ENCODE assay signal across 17 cellular contexts in genomic region chr7:43511769-43512515, GRCh38.
DNase-seq lines count a peak whose midpoint lies in the region; ATAC-seq and TF ChIP-seq lines count a peak whose summit lies in the region.
"Had no signal": no experiment of that assay in that cellular context is flagged by ENCODE, and none has a peak within 500 bp of the region (broad histone marks: within the 10 kb centered on the region; RNA-seq: fewer than 3 reads in every experiment).

No MANE protein-coding gene starts in this region.

- H3K79me2 ChIP-seq in trophoblast cell (ENCODE audit: control insufficient read depth, insufficient read depth, low read length, poor library complexity): no peaks in the 10 kb centered on the region

- TF ChIP-seq CTCF in HEK293 (tag by site-specific recombination; IDR thresholded peaks at IDR 0.05) (no peak), left lung (IDR thresholded peaks at IDR 0.05) (no peak)
- TF ChIP-seq CTCF in activated CD8-positive, alpha-beta T cell treated with anti-CD3 and anti-CD28 coated beads for 36 hours (IDR thresholded peaks at IDR 0.05): no peak

- POLR2A ChIA-PET in HEK293 (lab: Yijun Ruan, JAX): interaction anchor here (0.9 kb wide), 1 partner anchor 71 kb away, joined by 3 read pairs; the partner anchor contains the start of gene STK17A
- POLR2A ChIA-PET in activated CD8-positive, alpha-beta T cell treated with anti-CD3 and anti-CD28 coated beads for 36 hours (lab: Charles Lee): interaction anchor here (1.1 kb wide), 1 partner anchor 218 kb away, joined by 5 read pairs; no protein-coding TSS in a partner anchor

- peaks cover 80% of the 10 kb centered on the region for H3K27me3 Mint-ChIP-seq in T-helper 17 cell
- peaks cover 10% of the 10 kb centered on the region for H3K27me3 Mint-ChIP-seq in activated CD8-positive, alpha-beta T cell treated with anti-CD3 and anti-CD28 coated beads for 36 hours

- no peak overlapping the region for H2BK120ac ChIP-seq in trophoblast cell (ENCODE audit: insufficient read depth, low read length, poor library complexity)

- intact Hi-C loops in activated CD8-positive, alpha-beta T cell treated with anti-CD3 and anti-CD28 coated beads for 36 hours (cut with micrococcal nuclease): no loop called here
- intact Hi-C loops in left lung (cut with DNase I): no loop called here

- CTCF ChIA-PET in HEK293 (lab: Yijun Ruan, JAX): interaction anchor here (1.1 kb wide), 1 partner anchor 71 kb away, joined by 4 read pairs; the partner anchor contains the start of gene STK17A
- CTCF ChIA-PET in activated CD8-positive, alpha-beta T cell treated with anti-CD3 and anti-CD28 coated beads for 36 hours (lab: Charles Lee): interaction anchor here (0.9 to 1.4 kb wide), 3 partner anchors 9 to 71 kb away, joined by 3 to 4 read pairs (median 4); partner anchors contain the start of gene STK17A

- H3K4me3 ChIP-seq in BLaER1 treated with 17β-estradiol and CSF1 and Interleukin-3, amounts not matched to agents 10 nM and 100 nM: no peak overlapping the region
- no peak overlapping the region for H3K4me3 ChIP-seq in HEK293 (ENCODE audit: low read depth, low read length)
- H3K4me3 ChIP-seq in trophoblast cell (ENCODE audit: low read depth, low read length): peak overlapping the region; percentile 40
- H3K4me3 ChIP-seq in left lung: no peak overlapping the region
- H3K4me3 ChIP-seq: GM12878 had no signal

- no peaks in the 10 kb centered on the region for H3K79me1 ChIP-seq in trophoblast cell (ENCODE audit: low read length)

- no peaks in the 10 kb centered on the region for H3K9me3 ChIP-seq in BLaER1 treated with 17β-estradiol and CSF1 and Interleukin-3, amounts not matched to agents 10 nM and 100 nM (replicated peaks in 1 of 11)
- H3K9me3 ChIP-seq in HEK293 (ENCODE audit: control insufficient read depth, insufficient read depth, low read depth, low read length) (no peaks in the 10 kb centered on the region), T-helper 17 cell (ENCODE audit: control insufficient read depth, low read length, poor library complexity, severe bottlenecking) (no peaks in the 10 kb centered on the region), trophoblast cell (ENCODE audit: insufficient read depth, low read depth, low read length) (peaks cover 2% of the 10 kb centered on the region), left lung (no peaks in the 10 kb centered on the region)

- H3K36me3 ChIP-seq in BLaER1 treated with 17β-estradiol and CSF1 and Interleukin-3, amounts not matched to agents 10 nM and 100 nM: peaks cover 0 to 25% (median 5%) of the 10 kb centered on the region in 11 experiments; a peak in 8 of 22 replicates
- no peaks in the 10 kb centered on the region for H3K36me3 ChIP-seq in HEK293 (ENCODE audit: control insufficient read depth in 2 of 2, insufficient read depth in 1 of 2, low read length in 2 of 2)
- no peaks in the 10 kb centered on the region for H3K36me3 ChIP-seq in trophoblast cell (ENCODE audit: control insufficient read depth in 1 of 2, insufficient read depth in 2 of 2, low read length in 2 of 2)
- no peaks in the 10 kb centered on the region for H3K36me3 ChIP-seq in left lung

- no peak overlapping the region for H3K23ac ChIP-seq in trophoblast cell (ENCODE audit: low read length)

- no peak overlapping the region for H3K4ac ChIP-seq in trophoblast cell (ENCODE audit: low read depth, low read length)

- peak overlapping the region in 9 of 11 experiments; percentile 53 to 81 (median 64); a peak in 17 of 22 replicates for H3K4me2 ChIP-seq in BLaER1 treated with 17β-estradiol and CSF1 and Interleukin-3, amounts not matched to agents 10 nM and 100 nM
- H3K4me2 ChIP-seq in trophoblast cell (ENCODE audit: low read length): no peak overlapping the region

- H2BK5ac ChIP-seq in trophoblast cell (ENCODE audit: low read depth, low read length, poor library complexity): no peak overlapping the region

- H3K9me3 Mint-ChIP-seq in activated CD8-positive, alpha-beta T cell treated with anti-CD3 and anti-CD28 coated beads for 36 hours: no peaks in the 10 kb centered on the region
- H3K9me3 Mint-ChIP-seq: CD8-positive, alpha-beta T cell; HFFc6 had no signal

- peaks cover 9% of the 10 kb centered on the region for H3K4me1 Mint-ChIP-seq in T-helper 17 cell
- H3K4me1 Mint-ChIP-seq in activated CD8-positive, alpha-beta T cell treated with anti-CD3 and anti-CD28 coated beads for 36 hours (ENCODE audit: low read depth): peaks cover 6% of the 10 kb centered on the region

- peaks cover 8% of the 10 kb centered on the region for H3K36me3 Mint-ChIP-seq in T-helper 17 cell (ENCODE audit: low read depth)
- no peaks in the 10 kb centered on the region for H3K36me3 Mint-ChIP-seq in activated CD8-positive, alpha-beta T cell treated with anti-CD3 and anti-CD28 coated beads for 36 hours (ENCODE audit: low read depth)
- H3K36me3 Mint-ChIP-seq: CD8-positive, alpha-beta T cell; IgD-negative memory B cell had no signal

- H4K20me1 ChIP-seq in BLaER1 treated with 17β-estradiol and CSF1 and Interleukin-3, amounts not matched to agents 10 nM and 100 nM: no peaks in the 10 kb centered on the region

- H3K18ac ChIP-seq in trophoblast cell (ENCODE audit: low read length): no peak overlapping the region

- WGBS in trophoblast cell (ENCODE audit: extremely low coverage, insufficient coverage, insufficient read length): no CpG with 5 or more reads among the region's 13 CpGs

- H3K14ac ChIP-seq in trophoblast cell (ENCODE audit: low read length): no peak overlapping the region

- ATAC-seq in T-helper 17 cell (no peak), left lung (no peak)
- no peak for ATAC-seq in activated CD8-positive, alpha-beta T cell treated with anti-CD3 and anti-CD28 coated beads for 36 hours
- ATAC-seq: CD8-positive, alpha-beta T cell; GM12878 had no signal

- H2BK12ac ChIP-seq in trophoblast cell (ENCODE audit: low read length): no peak overlapping the region

- no peak overlapping the region for H3K4me3 Mint-ChIP-seq in T-helper 17 cell
- H3K4me3 Mint-ChIP-seq in activated CD8-positive, alpha-beta T cell treated with anti-CD3 and anti-CD28 coated beads for 36 hours: no peak overlapping the region
- H3K4me3 Mint-ChIP-seq: CD8-positive, alpha-beta T cell; HFFc6; IgD-negative memory B cell had no signal

- no peak overlapping the region; a peak in 1 of 22 replicates for H3K9ac ChIP-seq in BLaER1 treated with 17β-estradiol and CSF1 and Interleukin-3, amounts not matched to agents 10 nM and 100 nM
- peak overlapping the region; percentile 22 for H3K9ac ChIP-seq in trophoblast cell (ENCODE audit: low read length)

- H4K8ac ChIP-seq in trophoblast cell (ENCODE audit: low read depth, low read length): no peak overlapping the region

- H4K91ac ChIP-seq in trophoblast cell (ENCODE audit: low read depth, low read length): no peak overlapping the region

- H2AK5ac ChIP-seq in trophoblast cell (ENCODE audit: low read length): no peak overlapping the region

- peaks cover 20 to 54% (median 38%) of the 10 kb centered on the region in 10 experiments for H3K4me1 ChIP-seq in BLaER1 treated with 17β-estradiol and CSF1 and Interleukin-3, amounts not matched to agents 10 nM and 100 nM
- H3K4me1 ChIP-seq in HEK293 (ENCODE audit: control insufficient read depth, insufficient read depth, low read length) (no peaks in the 10 kb centered on the region), trophoblast cell (ENCODE audit: control insufficient read depth in 1 of 2, insufficient read depth in 2 of 2, low read length in 2 of 2) (peaks cover 0 to 2% of the 10 kb centered on the region in 2 experiments), left lung (no peaks in the 10 kb centered on the region)

- H3K27ac Mint-ChIP-seq in T-helper 17 cell: peak overlapping the region; percentile 41
- no peak overlapping the region for H3K27ac Mint-ChIP-seq in activated CD8-positive, alpha-beta T cell treated with anti-CD3 and anti-CD28 coated beads for 36 hours
- H3K27ac Mint-ChIP-seq: CD8-positive, alpha-beta T cell; HFFc6; IgD-negative memory B cell had no signal

- no peak overlapping the region for H2AFZ ChIP-seq in trophoblast cell (ENCODE audit: insufficient read depth, low read length, poor library complexity)

- no peaks in the 10 kb centered on the region for H3K27me3 ChIP-seq in BLaER1 treated with 17β-estradiol and CSF1 and Interleukin-3, amounts not matched to agents 10 nM and 100 nM
- H3K27me3 ChIP-seq in trophoblast cell (ENCODE audit: insufficient read depth, low read length) (no peaks in the 10 kb centered on the region), left lung (no peaks in the 10 kb centered on the region)

- DNase-seq in T-helper 17 cell (no peak), trophoblast cell (no peak), left lung (no peak), NCI-H748 (lab: John Stamatoyannopoulos, UW; ENCODE audit: unreplicated experiment) (no peak)
- DNase-seq in activated CD8-positive, alpha-beta T cell treated with anti-CD3 and anti-CD28 coated beads for 36 hours: no peak
- DNase-seq: ACHN; Calu3; CD8-positive, alpha-beta T cell; DMS79 treated with DMSO at 0.1 percent for 48 hours; EL; HCEC 1CT; HFFc6; KG1 had no signal

- peak overlapping the region in 4 of 11 experiments; percentile 2 to 54 (median 40); a peak in 4 of 22 replicates for H3K27ac ChIP-seq in BLaER1 treated with 17β-estradiol and CSF1 and Interleukin-3, amounts not matched to agents 10 nM and 100 nM
- no peak overlapping the region for H3K27ac ChIP-seq in HEK293 (ENCODE audit: extremely low read depth, low read depth, low read length)
- no peak overlapping the region for H3K27ac ChIP-seq in trophoblast cell (ENCODE audit: low read depth, low read length)
- H3K27ac ChIP-seq in left lung: no peak overlapping the region

- no peak overlapping the region for H4K12ac ChIP-seq in trophoblast cell (ENCODE audit: low read depth, low read length)

TF ChIP-seq in HEK293, 187 proteins besides CTCF, POLR2A, EP300 and RAD21 (continues in another document):
- TF ChIP-seq SCRT2 (tag by site-specific recombination; IDR thresholded peaks at IDR 0.05): peak; percentile 37; the same call in 1 of the 2 replicates
- TF ChIP-seq, protein P1, sequence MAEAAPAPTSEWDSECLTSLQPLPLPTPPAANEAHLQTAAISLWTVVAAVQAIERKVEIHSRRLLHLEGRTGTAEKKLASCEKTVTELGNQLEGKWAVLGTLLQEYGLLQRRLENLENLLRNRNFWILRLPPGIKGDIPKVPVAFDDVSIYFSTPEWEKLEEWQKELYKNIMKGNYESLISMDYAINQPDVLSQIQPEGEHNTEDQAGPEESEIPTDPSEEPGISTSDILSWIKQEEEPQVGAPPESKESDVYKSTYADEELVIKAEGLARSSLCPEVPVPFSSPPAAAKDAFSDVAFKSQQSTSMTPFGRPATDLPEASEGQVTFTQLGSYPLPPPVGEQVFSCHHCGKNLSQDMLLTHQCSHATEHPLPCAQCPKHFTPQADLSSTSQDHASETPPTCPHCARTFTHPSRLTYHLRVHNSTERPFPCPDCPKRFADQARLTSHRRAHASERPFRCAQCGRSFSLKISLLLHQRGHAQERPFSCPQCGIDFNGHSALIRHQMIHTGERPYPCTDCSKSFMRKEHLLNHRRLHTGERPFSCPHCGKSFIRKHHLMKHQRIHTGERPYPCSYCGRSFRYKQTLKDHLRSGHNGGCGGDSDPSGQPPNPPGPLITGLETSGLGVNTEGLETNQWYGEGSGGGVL (tag by site-specific recombination; IDR thresholded peaks at IDR 0.05): no peak
- TF ChIP-seq ZNF248 (tag by site-specific recombination; IDR thresholded peaks at IDR 0.05): no peak
- no peak for TF ChIP-seq ZNF624 (tag by site-specific recombination; IDR thresholded peaks at IDR 0.05)
- TF ChIP-seq ZBTB17 (tag by site-specific recombination; IDR thresholded peaks at IDR 0.05): 0 out of 2 replicates have a peak, but pooled peaks have one; percentile 20
